16 cellular contexts compared by ENCODE assay signal in the genomic region with DNA sequence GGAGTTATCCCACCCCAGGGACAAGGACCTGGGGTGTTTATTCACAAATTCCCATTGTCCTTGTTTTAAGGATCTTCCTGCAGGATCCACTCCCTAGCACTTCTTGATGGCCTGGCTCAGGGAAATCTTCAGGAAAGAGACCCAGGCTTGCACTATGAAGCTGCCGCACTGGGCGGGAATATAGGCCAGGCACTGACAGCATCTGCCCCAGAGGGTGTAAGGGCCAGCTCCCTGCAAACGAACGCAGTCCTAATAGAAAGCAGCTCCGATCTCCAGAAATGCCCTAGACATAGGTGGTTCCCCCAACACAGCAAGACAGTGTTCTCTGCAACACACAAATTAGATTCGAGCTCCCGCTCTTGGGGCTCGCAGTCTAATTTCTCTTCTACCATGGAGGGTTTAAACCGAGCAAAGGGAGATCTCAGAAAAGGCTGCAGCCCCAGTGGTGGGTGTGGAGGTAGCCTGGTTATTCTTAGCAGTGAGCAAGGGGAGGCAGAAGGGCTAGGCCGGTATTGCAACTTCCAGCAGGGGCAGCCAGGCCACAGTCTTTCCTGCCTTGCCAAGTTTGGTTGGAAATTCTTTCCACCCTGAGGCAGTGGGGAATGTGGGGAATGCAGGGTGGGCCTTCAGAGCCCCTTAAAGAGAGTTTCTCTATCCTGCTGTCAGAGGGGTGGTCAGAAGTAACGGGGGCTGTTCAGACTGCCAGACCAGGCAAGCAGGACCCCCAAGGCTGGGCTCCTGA. TPM values are rescaled to one million over a fixed set of nuclear protein-coding genes. Genes with fewer than 3 reads are reported as not detected.
A peak's percentile ranks its signal among the peaks of the same experiment; 100 is the strongest.
DNase-seq lines count a peak whose midpoint lies in the region; ATAC-seq, FAIRE-seq and TF ChIP-seq lines count a peak whose summit lies in the region.
"Had no signal": no experiment of that assay in that cellular context is flagged by ENCODE, and none has a peak within 500 bp of the region (broad histone marks: within the 10 kb centered on the region; RNA-seq: fewer than 3 reads in every experiment).

No MANE protein-coding gene starts in this region.

- ATAC-seq in heart right ventricle = peak; percentile 55 to 85 (median 74)
- ATAC-seq in pancreas = no peak
- ATAC-seq: esophagus mucosa, psoas muscle had no signal

- H3K9me3 ChIP-seq in breast epithelium (no peaks in the 10 kb centered on the region), heart right ventricle (no peaks in the 10 kb centered on the region), vagina (no peaks in the 10 kb centered on the region), OCI-LY7 (ENCODE audit: low read length) (no peaks in the 10 kb centered on the region), pancreas (no peaks in the 10 kb centered on the region)
- H3K9me3 ChIP-seq: psoas muscle had no signal

- intact Hi-C loops in breast epithelium (cut with DNase I; ENCODE audit: low total_unique reads) (no loop called here), MCF 10A (cut with micrococcal nuclease) (no loop called here), heart right ventricle (cut with DNase I) (loop anchor here in 1 of 10 donors (5.0 kb wide), 1 partner anchor 79 kb away; no protein-coding TSS in a partner anchor), vagina (cut with DNase I) (no loop called here), OCI-LY7 (cut with micrococcal nuclease; ENCODE audit: unreplicated experiment) (no loop called here), pancreas (cut with DNase I) (no loop called here)

- no peak overlapping the region for H3K4me3 ChIP-seq in breast epithelium
- no peak overlapping the region for H3K4me3 ChIP-seq in heart right ventricle
- H3K4me3 ChIP-seq in vagina = no peak overlapping the region
- H3K4me3 ChIP-seq in OCI-LY7 (ENCODE audit: low read depth, low read length, poor library complexity, severe bottlenecking) = no peak overlapping the region
- no peak overlapping the region for H3K4me3 ChIP-seq in pancreas
- H3K4me3 ChIP-seq: psoas muscle had no signal

- TF ChIP-seq POLR2A in breast epithelium (IDR thresholded peaks at IDR 0.05) = no peak
- no peak for TF ChIP-seq POLR2A in vagina (IDR thresholded peaks at IDR 0.05)

- no peak overlapping the region for H3K4me2 ChIP-seq in OCI-LY7 (ENCODE audit: low read length)

- H3K36me3 ChIP-seq in breast epithelium = no peaks in the 10 kb centered on the region
- no peaks in the 10 kb centered on the region for H3K36me3 ChIP-seq in heart right ventricle
- no peaks in the 10 kb centered on the region for H3K36me3 ChIP-seq in vagina
- no peaks in the 10 kb centered on the region for H3K36me3 ChIP-seq in OCI-LY7 (ENCODE audit: insufficient read depth, low read length)
- H3K36me3 ChIP-seq in pancreas = no peaks in the 10 kb centered on the region

- H4K20me1 ChIP-seq in OCI-LY7 (ENCODE audit: insufficient read depth, low read length) = no peaks in the 10 kb centered on the region

- FAIRE-seq in pancreas (lab: Jason Lieb, UNC) = no peak
- FAIRE-seq: A204.1, HTR-8/SVneo had no signal

- BruUV-seq in MCF 10A (replicated peaks; lab: Mats Ljungman, UMichigan) = no TSS peak
- BruUV-seq in OCI-LY7 (replicated peaks; lab: Mats Ljungman, UMichigan) = no TSS peak

- H3K27ac ChIP-seq in breast epithelium = peak overlapping the region; percentile 55 to 71
- peak overlapping the region in 1 of 10 donors; percentile 13 for H3K27ac ChIP-seq in heart right ventricle
- peak overlapping the region; percentile 56 for H3K27ac ChIP-seq in vagina
- H3K27ac ChIP-seq in OCI-LY7 (ENCODE audit: low read depth, low read length, poor library complexity, severe bottlenecking) = no peak overlapping the region
- no peak overlapping the region for H3K27ac ChIP-seq in pancreas
- H3K27ac ChIP-seq: psoas muscle had no signal

- H3K4me3 Mint-ChIP-seq in MCF 10A (ENCODE audit: unreplicated experiment) (no peak overlapping the region), neural crest cell (no peak overlapping the region)
- H3K4me3 Mint-ChIP-seq: activated naive CD8-positive, alpha-beta T cell treated with anti-CD3 and anti-CD28 coated beads, Interleukin-2, amount 10 ng/mL, durations not matched to agents 7 days and 5 days; CD8-positive, alpha-beta memory T cell had no signal

- POLR2A ChIA-PET in MCF 10A (lab: Yijun Ruan, JAX) (no interaction called here), OCI-LY7 (lab: Charles Lee) (no interaction called here)

- H3K4me1 ChIP-seq in breast epithelium = peaks cover 0 to 7% of the 10 kb centered on the region in 2 donors
- peaks cover 0 to 11% (median 3%) of the 10 kb centered on the region in 9 donors for H3K4me1 ChIP-seq in heart right ventricle
- H3K4me1 ChIP-seq in vagina = peaks cover 33% of the 10 kb centered on the region
- H3K4me1 ChIP-seq in OCI-LY7 (ENCODE audit: insufficient read depth, low read length, poor library complexity, severe bottlenecking) = peaks cover 5% of the 10 kb centered on the region
- H3K4me1 ChIP-seq in pancreas = no peaks in the 10 kb centered on the region
- H3K4me1 ChIP-seq: psoas muscle had no signal

- WGBS in heart right ventricle, 2 donors = 43 to 50% methylated on average over 11 of the region's 11 CpGs
- WGBS in pancreas, 2 donors = 51 to 55% methylated on average over 11 of the region's 11 CpGs

- H3K27me3 ChIP-seq in breast epithelium = no peaks in the 10 kb centered on the region
- peaks cover 0 to 20% (median 0%) of the 10 kb centered on the region in 7 donors for H3K27me3 ChIP-seq in heart right ventricle
- H3K27me3 ChIP-seq in vagina = no peaks in the 10 kb centered on the region
- no peaks in the 10 kb centered on the region for H3K27me3 ChIP-seq in pancreas

- H3K36me3 Mint-ChIP-seq in MCF 10A (ENCODE audit: insufficient read depth, unreplicated experiment) (no peaks in the 10 kb centered on the region), neural crest cell (ENCODE audit: low read depth) (no peaks in the 10 kb centered on the region)
- H3K36me3 Mint-ChIP-seq: activated naive CD8-positive, alpha-beta T cell treated with anti-CD3 and anti-CD28 coated beads, Interleukin-2, amount 10 ng/mL, durations not matched to agents 7 days and 5 days; CD8-positive, alpha-beta memory T cell had no signal

- H3K9me3 Mint-ChIP-seq in MCF 10A (ENCODE audit: unreplicated experiment) (no peaks in the 10 kb centered on the region), neural crest cell (no peaks in the 10 kb centered on the region)
- H3K9me3 Mint-ChIP-seq: activated naive CD8-positive, alpha-beta T cell treated with anti-CD3 and anti-CD28 coated beads, Interleukin-2, amount 10 ng/mL, durations not matched to agents 7 days and 5 days had no signal

- TF ChIP-seq CTCF in breast epithelium (IDR thresholded peaks at IDR 0.05) (peak in 1 of 3 donors; percentile 18), MCF 10A (IDR thresholded peaks at IDR 0.05; ENCODE audit: unreplicated experiment) (no peak), heart right ventricle (IDR thresholded peaks at IDR 0.05) (peak in 1 of 9 donors; percentile 19), neural crest cell (conservative IDR thresholded peaks at IDR 0.05) (peak; percentile 26), vagina (IDR thresholded peaks at IDR 0.05) (no peak), OCI-LY7 (conservative IDR thresholded peaks at IDR 0.05; ENCODE audit: low read length) (no peak), pancreas (IDR thresholded peaks at IDR 0.05) (no peak)

- no peak overlapping the region for H2AFZ ChIP-seq in OCI-LY7 (ENCODE audit: low read length)

- no peaks in the 10 kb centered on the region for H3K27me3 Mint-ChIP-seq in MCF 10A (ENCODE audit: insufficient read depth, unreplicated experiment)
- no peaks in the 10 kb centered on the region for H3K27me3 Mint-ChIP-seq in neural crest cell (ENCODE audit: low read depth)

- DNase-seq in breast epithelium (ENCODE audit: low spot score in 2 of 2) (peak in 1 of 2 donors; percentile 48), MCF 10A (ENCODE audit: unreplicated experiment) (no peak), heart right ventricle (no peak), neural crest cell (ENCODE audit: low read depth, low spot score) (no peak), vagina (ENCODE audit: extremely low spot score in 2 of 2) (no peak), OCI-LY7 (ENCODE audit: low spot score) (no peak), hepatic stellate cell (ENCODE audit: low spot score) (no peak), pancreas (no peak)
- DNase-seq: activated CD4-positive, CD25-positive, alpha-beta regulatory T cell; activated naive CD8-positive, alpha-beta T cell treated with anti-CD3 and anti-CD28 coated beads, Interleukin-2, amount 10 ng/mL, durations not matched to agents 7 days and 5 days; CD8-positive, alpha-beta memory T cell; stimulated activated CD4-positive, alpha-beta T cell treated with anti-CD3 and anti-CD28 coated beads, Interleukin-4, amount 100 ng/mL, for 1 hour had no signal

- H3K9me2 ChIP-seq in OCI-LY7 (ENCODE audit: insufficient read depth, low read length) = no peaks in the 10 kb centered on the region

- H3K79me2 ChIP-seq in OCI-LY7 (ENCODE audit: insufficient read depth, low read depth, low read length) = no peaks in the 10 kb centered on the region

- CTCF ChIA-PET in MCF 10A (lab: Yijun Ruan, JAX) = no interaction called here
- CTCF ChIA-PET in OCI-LY7 (lab: Charles Lee; ENCODE audit: unreplicated experiment) = no interaction called here

- H3K27ac Mint-ChIP-seq in MCF 10A (ENCODE audit: low read depth, unreplicated experiment) (no peak overlapping the region), neural crest cell (ENCODE audit: unreplicated experiment) (no peak overlapping the region)
- H3K27ac Mint-ChIP-seq: activated naive CD8-positive, alpha-beta T cell treated with anti-CD3 and anti-CD28 coated beads, Interleukin-2, amount 10 ng/mL, durations not matched to agents 7 days and 5 days; CD8-positive, alpha-beta memory T cell had no signal

- no peaks in the 10 kb centered on the region for H3K4me1 Mint-ChIP-seq in MCF 10A (ENCODE audit: insufficient read depth, unreplicated experiment)
- peaks cover 22% of the 10 kb centered on the region for H3K4me1 Mint-ChIP-seq in neural crest cell
- H3K4me1 Mint-ChIP-seq: activated naive CD8-positive, alpha-beta T cell treated with anti-CD3 and anti-CD28 coated beads, Interleukin-2, amount 10 ng/mL, durations not matched to agents 7 days and 5 days; CD8-positive, alpha-beta memory T cell had no signal

RNA-seq across cellular contexts. Expression of a gene that starts 16.1 kb away (rescaled TPM):
- total RNA-seq in breast epithelium = under 1 TPM; 0.33 to 0.48 (median 0.44) TPM
- not detected in 2 replicates for total RNA-seq in MCF 10A (2022)
- total RNA-seq in heart right ventricle = 1 to 10 TPM in 3 of 10 donors, under 1 TPM in 4, not detected in 3; 0.09 to 2.8 (median 0.52) TPM
- polyA plus RNA-seq in heart right ventricle = under 1 TPM; 0.01 to 0.44 TPM
- 0.73 and 1.4 TPM in 2 replicates for total RNA-seq in neural crest cell
- 4.2 TPM for total RNA-seq in vagina
- not detected in 2 replicates for total RNA-seq in OCI-LY7 (2014; rRNA removed; shearing (Covaris generic))
- not detected in 2 replicates for total RNA-seq in OCI-LY7 (2022)
- total RNA-seq in pancreas = 1 to 10 TPM in 3 of 6 donors, under 1 TPM in 2, not detected in 1; 0.14 to 2.6 (median 1.1) TPM
- polyA plus RNA-seq in pancreas = 1 to 10 TPM in 1 of 2 donors, under 1 TPM in 1; 0.72 to 5.8 TPM
- total RNA-seq: activated naive CD8-positive, alpha-beta T cell treated with anti-CD3 and anti-CD28 coated beads, Interleukin-2, amount 10 ng/mL, durations not matched to agents 7 days and 5 days; CD8-positive, alpha-beta memory T cell had no signal

Comparison
In these comparisons a context has a peak if more than half of its experiments do, and no peak if none do; other contexts are left out.
1. H3K27ac ChIP-seq: peak in breast epithelium (2 of 2) and vagina (single experiment); none in OCI-LY7 (single experiment) and pancreas (0 of 4).
2. ATAC-seq: peak in heart right ventricle (8 of 8); none in pancreas (0 of 4).